Comparison of ENCODE assay signal across 22 cellular contexts in the genomic region with DNA sequence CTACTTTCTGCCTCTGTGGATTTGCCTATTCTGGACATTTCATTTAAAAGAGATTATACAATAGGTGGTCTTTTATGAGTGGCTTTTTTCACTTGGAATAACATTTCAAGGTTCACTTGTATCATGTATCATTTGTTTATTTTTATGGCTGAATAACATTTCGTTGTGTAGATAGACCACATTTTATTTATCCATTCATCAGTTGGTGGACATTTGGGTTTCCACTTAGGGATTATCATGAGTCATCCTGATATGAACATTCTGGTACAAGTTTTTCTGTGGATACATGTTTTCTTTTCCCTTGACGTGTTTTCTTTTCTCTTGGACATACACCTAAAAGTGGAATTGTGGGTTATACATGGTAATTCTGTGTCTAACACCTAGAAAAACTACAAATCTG. TPM values are rescaled to one million over a fixed set of nuclear protein-coding genes. Genes with fewer than 3 reads are reported as not detected.
DNase-seq lines count a peak whose midpoint lies in the region; ATAC-seq, FAIRE-seq and TF ChIP-seq lines count a peak whose summit lies in the region.
"Had no signal": no experiment of that assay in that cellular context is flagged by ENCODE, and none has a peak within 500 bp of the region (broad histone marks: within the 10 kb centered on the region; RNA-seq: fewer than 3 reads in every experiment).

No MANE protein-coding gene starts in this region.

- H3K4me3 ChIP-seq in K562 (no peak overlapping the region), HepG2 (replicated peaks in 1 of 3; ENCODE audit: insufficient read depth in 1 of 3, low read depth in 2 of 3, low read length in 3 of 3) (no peak overlapping the region)
- H3K4me3 ChIP-seq: A549, Peyer's patch, SJCRH30 had no signal

- no peak overlapping the region for H3K4me2 ChIP-seq in K562 (ENCODE audit: insufficient read depth, low read length)
- no peak overlapping the region for H3K4me2 ChIP-seq in HepG2 (ENCODE audit: low read depth, low read length)
- H3K4me2 ChIP-seq: A549 had no signal

- no peak for TF ChIP-seq CTCF in K562 (IDR thresholded peaks at IDR 0.05 in 2 of 3, conservative IDR thresholded peaks at IDR 0.05 in 1 of 3; ENCODE audit: insufficient read depth in 2 of 3, low read depth in 1 of 3, low read length in 3 of 3)
- TF ChIP-seq CTCF in nephron progenitor cell (IDR thresholded peaks at IDR 0.05): no peak
- TF ChIP-seq CTCF in HepG2 (CRISPR knock-in tag; IDR thresholded peaks at IDR 0.05): no peak

- H3K9ac ChIP-seq in K562 (ENCODE audit: insufficient read depth in 1 of 2, low read depth in 2 of 2, low read length in 2 of 2): no peak overlapping the region
- no peak overlapping the region for H3K9ac ChIP-seq in HepG2 (ENCODE audit: insufficient read depth, low read depth, low read length)

- H3K79me2 ChIP-seq in K562 (ENCODE audit: control insufficient read depth, insufficient read depth, low read length): no peaks in the 10 kb centered on the region
- no peaks in the 10 kb centered on the region for H3K79me2 ChIP-seq in HepG2 (ENCODE audit: insufficient read depth, low read length)

- no peaks in the 10 kb centered on the region for H3K9me1 ChIP-seq in K562 (ENCODE audit: control insufficient read depth, insufficient read depth, low read length)

- no peak overlapping the region for H3K27ac ChIP-seq in K562 (ENCODE audit: extremely low read depth, low read depth, low read length)
- H3K27ac ChIP-seq in HepG2 (ENCODE audit: extremely low read length, insufficient read depth, low read length): no peak overlapping the region
- H3K27ac ChIP-seq: A549, Peyer's patch, SJCRH30 had no signal

- H3K36me3 ChIP-seq in K562 (ENCODE audit: control insufficient read depth, insufficient read depth, low read length): no peaks in the 10 kb centered on the region
- H3K36me3 ChIP-seq in HepG2 (replicated peaks in 1 of 2; ENCODE audit: control insufficient read depth in 1 of 2, insufficient read depth in 2 of 2, low read length in 2 of 2): no peaks in the 10 kb centered on the region
- H3K36me3 ChIP-seq: BE2C, Peyer's patch, SJCRH30 had no signal

- H3K4me1 ChIP-seq in K562 (replicated peaks in 1 of 2; ENCODE audit: control insufficient read depth in 2 of 2, insufficient read depth in 2 of 2, low read length in 2 of 2) (peaks cover 11 to 26% of the 10 kb centered on the region in 2 experiments), HepG2 (ENCODE audit: insufficient read depth, low read length) (no peaks in the 10 kb centered on the region)
- H3K4me1 ChIP-seq: Peyer's patch had no signal

- no peak for TF ChIP-seq POLR2A in K562 (conservative IDR thresholded peaks at IDR 0.05)
- no peak for TF ChIP-seq POLR2A in HepG2 (IDR thresholded peaks at IDR 0.05; ENCODE audit: insufficient read depth in 1 of 2, low read depth in 2 of 2, low read length in 2 of 2)

- ATAC-seq in K562 (no peak), HepG2 (no peak)
- ATAC-seq: A549, HCT116 had no signal

- no peaks in the 10 kb centered on the region for H3K27me3 ChIP-seq in K562 (ENCODE audit: control insufficient read depth in 2 of 2, insufficient read depth in 2 of 2, low read length in 2 of 2)
- H3K27me3 ChIP-seq in HepG2 (ENCODE audit: control insufficient read depth in 1 of 2, insufficient read depth in 2 of 2, low read length in 2 of 2): no peaks in the 10 kb centered on the region; a peak in 1 of 5 replicates
- H3K27me3 ChIP-seq: BE2C, Peyer's patch, SJCRH30 had no signal

- no peaks in the 10 kb centered on the region for H3K4me1 Mint-ChIP-seq in nephron progenitor cell

- H3K9me3 ChIP-seq in K562 (replicated peaks; ENCODE audit: control insufficient read depth, insufficient read depth, low read depth, low read length) (peaks cover 17% of the 10 kb centered on the region), HepG2 (ENCODE audit: low read length) (peaks cover 13% of the 10 kb centered on the region)
- H3K9me3 ChIP-seq: BE2C had no signal

- intact Hi-C loops in K562 (cut with micrococcal nuclease): loop anchor here (10.0 kb wide), 2 partner anchors 65 to 145 kb away; a partner anchor contains a TSS
- intact Hi-C loops in HepG2 (cut with micrococcal nuclease; ENCODE audit: unreplicated experiment): no loop called here

- TF ChIP-seq EP300 in K562 (IDR thresholded peaks at IDR 0.05; ENCODE audit: low read length): no peak
- no peak for TF ChIP-seq EP300 in HepG2 (IDR thresholded peaks at IDR 0.05; ENCODE audit: low read depth in 2 of 2, low read length in 2 of 2)
- no peak for TF ChIP-seq EP300 in HepG2 (CRISPR knock-in tag; IDR thresholded peaks at IDR 0.05; ENCODE audit: borderline replicate concordance)

- WGBS in K562 (ENCODE audit: insufficient coverage, low coverage, missing lambda C conversion rate): 16% methylated on average over 2 of the region's 2 CpGs
- WGBS in HepG2 (ENCODE audit: low lambda C conversion rate): 2% methylated on average over 2 of the region's 2 CpGs

- no peak overlapping the region for H3K27ac Mint-ChIP-seq in nephron progenitor cell

- peaks cover 34% of the 10 kb centered on the region for H3K36me3 Mint-ChIP-seq in nephron progenitor cell (ENCODE audit: low read depth)

- in situ Hi-C loops in K562 (cut with MboI): no loop called here
- in situ Hi-C loops in HepG2 (cut with HindIII; ENCODE audit: extremely low pct_ligation_motif_present, low pct_unique_long_range_greater_than_20kb): no loop called here
- in situ Hi-C loops in ACHN (cut with HindIII; ENCODE audit: low pct_ligation_motif_present, low pct_unique_long_range_greater_than_20kb, low sequenced_read_pairs): no loop called here

- BruUV-seq in K562 (replicated peaks; lab: Mats Ljungman, UMichigan): no TSS peak
- BruUV-seq in HepG2 (replicated peaks; lab: Mats Ljungman, UMichigan): no TSS peak

- H3K9me3 Mint-ChIP-seq in nephron progenitor cell: peaks cover 32% of the 10 kb centered on the region

- TF ChIP-seq RAD21 in K562 (CRISPR knock-in tag; conservative IDR thresholded peaks at IDR 0.05 in 1 of 2, IDR thresholded peaks at IDR 0.05 in 1 of 2) (no peak), HepG2 (CRISPR knock-in tag; IDR thresholded peaks at IDR 0.05) (no peak)

- H2AFZ ChIP-seq in K562 (ENCODE audit: low read depth, low read length) (no peak overlapping the region), HepG2 (ENCODE audit: low read length) (no peak overlapping the region)

- CTCF ChIA-PET in K562 (lab: Yijun Ruan, JAX; ENCODE audit: low intra/inter-chr PET ratio): no interaction called here
- CTCF ChIA-PET in HepG2 (lab: Yijun Ruan, JAX; ENCODE audit: low intra/inter-chr PET ratio, low total read pairs): no interaction called here

- no peak overlapping the region for H3K4me3 Mint-ChIP-seq in nephron progenitor cell

- peaks cover 6% of the 10 kb centered on the region for H3K27me3 Mint-ChIP-seq in nephron progenitor cell (ENCODE audit: low read depth, poor library complexity)

- POLR2A ChIA-PET in K562 (lab: Yijun Ruan, JAX) (no interaction called here), HepG2 (lab: Yijun Ruan, JAX) (no interaction called here)

- H4K20me1 ChIP-seq in K562 (replicated peaks; ENCODE audit: control insufficient read depth, insufficient read depth, low read length) (no peaks in the 10 kb centered on the region), HepG2 (ENCODE audit: insufficient read depth, low read length) (no peaks in the 10 kb centered on the region)

- no peak for FAIRE-seq in K562 (lab: Jason Lieb, UNC)
- FAIRE-seq in HepG2 (lab: Jason Lieb, UNC): no peak
- FAIRE-seq: A549, G401.6, GM12892 had no signal

- DNase-seq in EH (ENCODE audit: low read depth): peak; percentile 2
- peak; percentile 13 for DNase-seq in RPMI7951 (ENCODE audit: low read depth)
- DNase-seq in K562 (ENCODE audit: extremely low read depth in 1 of 4, low spot score in 3 of 4): no peak
- peak; percentile 24 for DNase-seq in iris pigment epithelial cell (ENCODE audit: low read depth)
- no peak for DNase-seq in nephron progenitor cell
- DNase-seq in HepG2 (ENCODE audit: low spot score): no peak
- no peak for DNase-seq in NCI-H1930 (lab: John Stamatoyannopoulos, UW)
- DNase-seq in ACHN: no peak
- DNase-seq: BE2C, DMS 273 treated with DMSO at 0.1 percent for 48 hours, DND-41, NCI-H1105, NCI-H1694, NCI-H446, NCI-H526, Peyer's patch, SJCRH30 had no signal

RNA-seq across cellular contexts. Expression of a gene that starts 25.3 kb away (rescaled TPM):
- total RNA-seq in RPMI7951 (2014; rRNA removed; shearing (Covaris generic)): not detected in 2 replicates
- total RNA-seq in K562 (2011; cell fraction: chromatin; rRNA removed; ENCODE audit: low replicate concordance): not detected in 2 replicates
- not detected in 2 replicates for total RNA-seq in K562 (2011; cell fraction: nucleolus; rRNA removed)
- not detected in 2 replicates for total RNA-seq in K562 (2011; cell fraction: nucleoplasm; rRNA removed)
- total RNA-seq in K562 (2014; rRNA removed) (not detected in 2 replicates), K562 (2014; rRNA removed; fragmentation: Illumina TruSeq; extraction: Trizol) (not detected in 2 replicates), K562 (2015; rRNA removed; fragmentation: Illumina TruSeq; extraction: Trizol) (not detected in 2 replicates), K562 (2021) (not detected in 2 replicates), HepG2 (2016; rRNA removed; fragmentation: Illumina TruSeq; extraction: Trizol) (not detected in 2 replicates)
- polyA plus RNA-seq in K562 (2011; rRNA removed) (not detected in 2 replicates), K562 (2014; fragmentation: Illumina TruSeq; extraction: Trizol) (not detected in 2 replicates), K562 (2014; fragmentation: Nextera tagmentation; extraction: Ambion mirVana) (not detected), K562 (2014; rRNA removed) (not detected in 2 replicates), HepG2 (2011; rRNA removed) (not detected in 2 replicates)
- not detected in 2 replicates for polyA plus RNA-seq in K562 (2011; cell fraction: cytosol; rRNA removed)
- polyA plus RNA-seq in K562 (2011; cell fraction: nucleus; rRNA removed): not detected in 2 replicates
- not detected in 2 replicates for polyA plus RNA-seq in K562 (2012)
- polyA minus RNA-seq in K562 (2011; rRNA and poly(A)+ RNA removed): not detected in 2 replicates
- not detected in 2 replicates for polyA minus RNA-seq in K562 (2011; cell fraction: cytosol; rRNA and poly(A)+ RNA removed)
- not detected in 2 replicates for polyA minus RNA-seq in K562 (2011; cell fraction: nucleus; rRNA and poly(A)+ RNA removed)
- not detected in 2 replicates for total RNA-seq in HepG2 (2016; cell fraction: cytosol; rRNA removed; fragmentation: Illumina TruSeq; extraction: Trizol; ENCODE audit: low read depth)
- not detected in 2 replicates for total RNA-seq in HepG2 (2016; cell fraction: insoluble cytoplasmic fraction; rRNA removed; fragmentation: Illumina TruSeq; extraction: Trizol)
- total RNA-seq in HepG2 (2016; cell fraction: membrane; rRNA removed; fragmentation: Illumina TruSeq; extraction: Trizol): not detected in 2 replicates
- total RNA-seq in HepG2 (2016; cell fraction: nucleus; rRNA removed; fragmentation: Illumina TruSeq; extraction: Trizol): not detected in 2 replicates
- polyA plus RNA-seq in HepG2 (2011; cell fraction: cytosol; rRNA removed): not detected in 2 replicates
- not detected in 2 replicates for polyA plus RNA-seq in HepG2 (2011; cell fraction: nucleus; rRNA removed)
- not detected in 2 replicates for polyA plus RNA-seq in HepG2 (2012)
- not detected in 2 replicates for polyA plus RNA-seq in HepG2 (2016; cell fraction: cytosol; fragmentation: Illumina TruSeq; extraction: Trizol; ENCODE audit: low read depth)
- polyA plus RNA-seq in HepG2 (2016; cell fraction: insoluble cytoplasmic fraction; fragmentation: Illumina TruSeq; extraction: Trizol; ENCODE audit: low read depth): not detected in 2 replicates
- polyA plus RNA-seq in HepG2 (2016; cell fraction: membrane; fragmentation: Illumina TruSeq; extraction: Trizol; ENCODE audit: low read depth): not detected in 2 replicates
- polyA plus RNA-seq in HepG2 (2016; cell fraction: nucleus; fragmentation: Illumina TruSeq; extraction: Trizol; ENCODE audit: insufficient read depth, low read depth): not detected in 2 replicates
- polyA minus RNA-seq in HepG2 (2011; rRNA and poly(A)+ RNA removed; ENCODE audit: low replicate concordance): not detected in 2 replicates
- not detected in 2 replicates for polyA minus RNA-seq in HepG2 (2011; cell fraction: cytosol; rRNA and poly(A)+ RNA removed)
- not detected in 2 replicates for polyA minus RNA-seq in HepG2 (2011; cell fraction: nucleus; rRNA and poly(A)+ RNA removed)
- total RNA-seq: OCI-LY7, Peyer's patch, SJCRH30 had no signal
- polyA plus RNA-seq: A549 had no signal

Comparison
In these comparisons a context has a peak if more than half of its experiments do, and no peak if none do; other contexts are left out.
1. DNase-seq: peak in EH (single experiment), RPMI7951 (single experiment) and iris pigment epithelial cell (single experiment); none in K562 (0 of 4), nephron progenitor cell (single experiment), HepG2 (single experiment), NCI-H1930 (0 of 2) and ACHN (single experiment).